In the genomic region with DNA sequence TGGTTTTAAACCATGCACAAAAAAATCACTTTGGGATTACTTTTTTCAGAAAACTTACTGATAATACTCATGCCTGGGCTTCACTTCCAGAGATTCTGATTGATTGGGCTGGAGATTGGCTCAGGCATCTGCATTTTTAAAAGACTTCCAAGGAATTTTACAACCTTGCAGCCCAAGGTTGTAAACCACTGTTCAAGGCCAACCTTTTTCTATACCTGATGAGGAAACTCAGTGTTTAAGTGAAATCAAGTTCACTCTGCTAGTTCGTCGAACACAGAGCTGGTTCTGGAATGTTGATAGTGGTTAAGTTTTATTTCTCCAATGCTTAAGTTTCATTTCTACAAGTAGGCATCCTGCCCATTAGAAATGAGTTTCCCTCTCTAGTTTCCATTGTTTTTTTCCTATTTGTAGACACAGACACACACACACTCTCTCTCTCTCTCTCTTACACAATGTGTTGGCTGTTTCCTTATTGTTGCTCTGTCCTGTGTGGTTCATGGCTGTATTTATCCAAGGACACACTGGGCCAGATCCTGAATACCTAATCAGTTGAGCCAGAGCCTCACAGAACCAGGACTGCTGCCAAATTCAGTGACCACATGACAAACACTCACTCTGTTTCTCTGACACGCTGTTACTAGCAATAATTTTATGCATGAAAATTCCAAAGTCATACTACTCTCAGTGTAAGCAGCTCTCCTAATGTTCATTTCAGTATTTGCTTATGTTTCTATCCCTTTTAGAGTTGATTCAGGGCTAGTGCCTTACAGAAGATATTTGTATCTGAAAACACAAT, we compare ENCODE assay signal across 1 cellular context.
TF ChIP-seq lines count a peak whose summit lies in the region.

No MANE protein-coding gene starts in this region.

TF ChIP-seq in HepG2, 621 proteins besides CTCF, POLR2A, EP300 and RAD21 (continued from another document and continues in another):
- TF ChIP-seq, protein P1, sequence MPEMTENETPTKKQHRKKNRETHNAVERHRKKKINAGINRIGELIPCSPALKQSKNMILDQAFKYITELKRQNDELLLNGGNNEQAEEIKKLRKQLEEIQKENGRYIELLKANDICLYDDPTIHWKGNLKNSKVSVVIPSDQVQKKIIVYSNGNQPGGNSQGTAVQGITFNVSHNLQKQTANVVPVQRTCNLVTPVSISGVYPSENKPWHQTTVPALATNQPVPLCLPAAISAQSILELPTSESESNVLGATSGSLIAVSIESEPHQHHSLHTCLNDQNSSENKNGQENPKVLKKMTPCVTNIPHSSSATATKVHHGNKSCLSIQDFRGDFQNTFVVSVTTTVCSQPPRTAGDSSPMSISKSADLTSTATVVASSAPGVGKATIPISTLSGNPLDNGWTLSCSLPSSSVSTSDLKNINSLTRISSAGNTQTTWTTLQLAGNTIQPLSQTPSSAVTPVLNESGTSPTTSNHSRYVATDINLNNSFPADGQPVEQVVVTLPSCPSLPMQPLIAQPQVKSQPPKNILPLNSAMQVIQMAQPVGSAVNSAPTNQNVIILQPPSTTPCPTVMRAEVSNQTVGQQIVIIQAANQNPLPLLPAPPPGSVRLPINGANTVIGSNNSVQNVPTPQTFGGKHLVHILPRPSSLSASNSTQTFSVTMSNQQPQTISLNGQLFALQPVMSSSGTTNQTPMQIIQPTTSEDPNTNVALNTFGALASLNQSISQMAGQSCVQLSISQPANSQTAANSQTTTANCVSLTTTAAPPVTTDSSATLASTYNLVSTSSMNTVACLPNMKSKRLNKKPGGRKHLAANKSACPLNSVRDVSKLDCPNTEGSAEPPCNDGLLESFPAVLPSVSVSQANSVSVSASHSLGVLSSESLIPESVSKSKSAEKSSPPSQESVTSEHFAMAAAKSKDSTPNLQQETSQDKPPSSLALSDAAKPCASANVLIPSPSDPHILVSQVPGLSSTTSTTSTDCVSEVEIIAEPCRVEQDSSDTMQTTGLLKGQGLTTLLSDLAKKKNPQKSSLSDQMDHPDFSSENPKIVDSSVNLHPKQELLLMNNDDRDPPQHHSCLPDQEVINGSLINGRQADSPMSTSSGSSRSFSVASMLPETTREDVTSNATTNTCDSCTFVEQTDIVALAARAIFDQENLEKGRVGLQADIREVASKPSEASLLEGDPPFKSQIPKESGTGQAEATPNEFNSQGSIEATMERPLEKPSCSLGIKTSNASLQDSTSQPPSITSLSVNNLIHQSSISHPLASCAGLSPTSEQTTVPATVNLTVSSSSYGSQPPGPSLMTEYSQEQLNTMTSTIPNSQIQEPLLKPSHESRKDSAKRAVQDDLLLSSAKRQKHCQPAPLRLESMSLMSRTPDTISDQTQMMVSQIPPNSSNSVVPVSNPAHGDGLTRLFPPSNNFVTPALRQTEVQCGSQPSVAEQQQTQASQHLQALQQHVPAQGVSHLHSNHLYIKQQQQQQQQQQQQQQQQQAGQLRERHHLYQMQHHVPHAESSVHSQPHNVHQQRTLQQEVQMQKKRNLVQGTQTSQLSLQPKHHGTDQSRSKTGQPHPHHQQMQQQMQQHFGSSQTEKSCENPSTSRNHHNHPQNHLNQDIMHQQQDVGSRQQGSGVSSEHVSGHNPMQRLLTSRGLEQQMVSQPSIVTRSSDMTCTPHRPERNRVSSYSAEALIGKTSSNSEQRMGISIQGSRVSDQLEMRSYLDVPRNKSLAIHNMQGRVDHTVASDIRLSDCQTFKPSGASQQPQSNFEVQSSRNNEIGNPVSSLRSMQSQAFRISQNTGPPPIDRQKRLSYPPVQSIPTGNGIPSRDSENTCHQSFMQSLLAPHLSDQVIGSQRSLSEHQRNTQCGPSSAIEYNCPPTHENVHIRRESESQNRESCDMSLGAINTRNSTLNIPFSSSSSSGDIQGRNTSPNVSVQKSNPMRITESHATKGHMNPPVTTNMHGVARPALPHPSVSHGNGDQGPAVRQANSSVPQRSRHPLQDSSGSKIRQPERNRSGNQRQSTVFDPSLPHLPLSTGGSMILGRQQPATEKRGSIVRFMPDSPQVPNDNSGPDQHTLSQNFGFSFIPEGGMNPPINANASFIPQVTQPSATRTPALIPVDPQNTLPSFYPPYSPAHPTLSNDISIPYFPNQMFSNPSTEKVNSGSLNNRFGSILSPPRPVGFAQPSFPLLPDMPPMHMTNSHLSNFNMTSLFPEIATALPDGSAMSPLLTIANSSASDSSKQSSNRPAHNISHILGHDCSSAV (CRISPR knock-in tag; IDR thresholded peaks at IDR 0.05; ENCODE audit: borderline replicate concordance) = no peak
- no peak for TF ChIP-seq NCOA1 (CRISPR knock-in tag; IDR thresholded peaks at IDR 0.05)
- TF ChIP-seq NCOA2 (CRISPR knock-in tag; IDR thresholded peaks at IDR 0.05) = peak; percentile 86
- no peak for TF ChIP-seq ZNF75D (CRISPR knock-in tag; IDR thresholded peaks at IDR 0.05; ENCODE audit: borderline replicate concordance)
- TF ChIP-seq, protein P2, sequence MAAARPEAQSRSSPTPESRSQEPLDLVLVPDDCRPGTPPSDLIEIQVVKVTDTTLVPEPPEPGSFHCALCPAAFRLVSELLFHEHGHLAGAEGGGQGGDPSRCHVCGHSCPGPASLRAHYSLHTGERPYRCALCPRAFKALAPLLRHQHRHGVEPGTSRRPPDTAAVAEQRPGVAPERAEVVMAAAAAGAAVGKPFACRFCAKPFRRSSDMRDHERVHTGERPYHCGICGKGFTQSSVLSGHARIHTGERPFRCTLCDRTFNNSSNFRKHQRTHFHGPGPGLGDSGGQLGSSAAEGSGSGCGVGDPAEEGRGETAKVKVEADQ (CRISPR knock-in tag; IDR thresholded peaks at IDR 0.05; ENCODE audit: borderline replicate concordance) = no peak
- no peak for TF ChIP-seq ZNF556 (CRISPR knock-in tag; IDR thresholded peaks at IDR 0.05; ENCODE audit: borderline replicate concordance)
- no peak for TF ChIP-seq SALL2 (CRISPR knock-in tag; IDR thresholded peaks at IDR 0.05)
- TF ChIP-seq SRSF4 (IDR thresholded peaks at IDR 0.05; ENCODE audit: low read depth, low read length, poor library complexity, severe bottlenecking) = no peak
- TF ChIP-seq ZNF589 (CRISPR knock-in tag; conservative IDR thresholded peaks at IDR 0.05) = no peak
- no peak for TF ChIP-seq ZNF326 (CRISPR knock-in tag; IDR thresholded peaks at IDR 0.05; ENCODE audit: borderline replicate concordance)
- TF ChIP-seq GFI1 (CRISPR knock-in tag; IDR thresholded peaks at IDR 0.05; ENCODE audit: borderline replicate concordance) = peak; percentile 79
- TF ChIP-seq FOXP1 (IDR thresholded peaks at IDR 0.05) = peak; percentile 97
- peak; percentile 98 for TF ChIP-seq FOXP1 (CRISPR knock-in tag; IDR thresholded peaks at IDR 0.05)
- TF ChIP-seq, protein P3, sequence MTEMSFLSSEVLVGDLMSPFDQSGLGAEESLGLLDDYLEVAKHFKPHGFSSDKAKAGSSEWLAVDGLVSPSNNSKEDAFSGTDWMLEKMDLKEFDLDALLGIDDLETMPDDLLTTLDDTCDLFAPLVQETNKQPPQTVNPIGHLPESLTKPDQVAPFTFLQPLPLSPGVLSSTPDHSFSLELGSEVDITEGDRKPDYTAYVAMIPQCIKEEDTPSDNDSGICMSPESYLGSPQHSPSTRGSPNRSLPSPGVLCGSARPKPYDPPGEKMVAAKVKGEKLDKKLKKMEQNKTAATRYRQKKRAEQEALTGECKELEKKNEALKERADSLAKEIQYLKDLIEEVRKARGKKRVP (CRISPR knock-in tag; IDR thresholded peaks at IDR 0.05) = peak in 1 of 2 experiments; percentile 77; a peak in 1 of 4 replicates
- TF ChIP-seq ZSCAN21 (CRISPR knock-in tag; IDR thresholded peaks at IDR 0.05; ENCODE audit: borderline replicate concordance) = no peak
- TF ChIP-seq TBX3 (IDR thresholded peaks at IDR 0.05; ENCODE audit: borderline replicate concordance) = peak; percentile 41; the same call in 1 of the 2 replicates
- 0 out of 2 replicates have a peak, but pooled peaks have one; percentile 22 for TF ChIP-seq ZNF878 (CRISPR knock-in tag; IDR thresholded peaks at IDR 0.05)
- peak; percentile 69 for TF ChIP-seq THAP11 (CRISPR knock-in tag; IDR thresholded peaks at IDR 0.05)
- TF ChIP-seq ADNP (CRISPR knock-in tag; IDR thresholded peaks at IDR 0.05) = no peak
- TF ChIP-seq DPF2 (CRISPR knock-in tag; IDR thresholded peaks at IDR 0.05; ENCODE audit: borderline replicate concordance, low read depth) = peak; percentile 52; the same call in 1 of the 2 replicates
- TF ChIP-seq U2AF2 (IDR thresholded peaks at IDR 0.05; ENCODE audit: low read depth, low read length) = no peak
- TF ChIP-seq ZFX (CRISPR knock-in tag; IDR thresholded peaks at IDR 0.05; ENCODE audit: low read depth) = no peak
- no peak for TF ChIP-seq ZNF207 (IDR thresholded peaks at IDR 0.05; ENCODE audit: borderline replicate concordance)
- TF ChIP-seq AHR (CRISPR knock-in tag; IDR thresholded peaks at IDR 0.05) = no peak
- peak; percentile 72; the same call in 1 of the 2 replicates for TF ChIP-seq ZNF792 (CRISPR knock-in tag; IDR thresholded peaks at IDR 0.05)
- no peak for TF ChIP-seq YY1 (IDR thresholded peaks at IDR 0.05; ENCODE audit: insufficient read depth, insufficient replicate concordance, low read depth, low read length)
- TF ChIP-seq HOXD1 (CRISPR knock-in tag; IDR thresholded peaks at IDR 0.05) = no peak
- TF ChIP-seq, protein P4, sequence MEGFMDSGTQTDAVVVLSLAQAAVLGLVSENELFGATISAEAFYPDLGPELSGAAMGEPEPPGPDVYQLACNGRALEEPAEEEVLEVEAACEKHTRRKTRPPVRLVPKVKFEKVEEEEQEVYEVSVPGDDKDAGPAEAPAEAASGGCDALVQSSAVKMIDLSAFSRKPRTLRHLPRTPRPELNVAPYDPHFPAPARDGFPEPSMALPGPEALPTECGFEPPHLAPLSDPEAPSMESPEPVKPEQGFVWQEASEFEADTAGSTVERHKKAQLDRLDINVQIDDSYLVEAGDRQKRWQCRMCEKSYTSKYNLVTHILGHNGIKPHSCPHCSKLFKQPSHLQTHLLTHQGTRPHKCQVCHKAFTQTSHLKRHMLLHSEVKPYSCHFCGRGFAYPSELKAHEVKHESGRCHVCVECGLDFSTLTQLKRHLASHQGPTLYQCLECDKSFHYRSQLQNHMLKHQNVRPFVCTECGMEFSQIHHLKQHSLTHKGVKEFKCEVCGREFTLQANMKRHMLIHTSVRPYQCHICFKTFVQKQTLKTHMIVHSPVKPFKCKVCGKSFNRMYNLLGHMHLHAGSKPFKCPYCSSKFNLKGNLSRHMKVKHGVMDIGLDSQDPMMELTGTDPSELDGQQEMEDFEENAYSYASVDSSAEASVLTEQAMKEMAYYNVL (CRISPR knock-in tag; IDR thresholded peaks at IDR 0.05; ENCODE audit: borderline replicate concordance) = peak; percentile 56; the same call in 1 of the 2 replicates
- peak; percentile 42; the same call in 1 of the 2 replicates for TF ChIP-seq NR2C2 (CRISPR knock-in tag; IDR thresholded peaks at IDR 0.05; ENCODE audit: borderline replicate concordance)
- 0 out of 2 replicates have a peak, but pooled peaks have one; percentile 50 for TF ChIP-seq CBFB (CRISPR knock-in tag; IDR thresholded peaks at IDR 0.05)
- TF ChIP-seq SCMH1 (CRISPR knock-in tag; IDR thresholded peaks at IDR 0.05; ENCODE audit: borderline replicate concordance) = no peak
- TF ChIP-seq TP53 (CRISPR knock-in tag; conservative IDR thresholded peaks at IDR 0.05) = no peak
- TF ChIP-seq, protein P5, sequence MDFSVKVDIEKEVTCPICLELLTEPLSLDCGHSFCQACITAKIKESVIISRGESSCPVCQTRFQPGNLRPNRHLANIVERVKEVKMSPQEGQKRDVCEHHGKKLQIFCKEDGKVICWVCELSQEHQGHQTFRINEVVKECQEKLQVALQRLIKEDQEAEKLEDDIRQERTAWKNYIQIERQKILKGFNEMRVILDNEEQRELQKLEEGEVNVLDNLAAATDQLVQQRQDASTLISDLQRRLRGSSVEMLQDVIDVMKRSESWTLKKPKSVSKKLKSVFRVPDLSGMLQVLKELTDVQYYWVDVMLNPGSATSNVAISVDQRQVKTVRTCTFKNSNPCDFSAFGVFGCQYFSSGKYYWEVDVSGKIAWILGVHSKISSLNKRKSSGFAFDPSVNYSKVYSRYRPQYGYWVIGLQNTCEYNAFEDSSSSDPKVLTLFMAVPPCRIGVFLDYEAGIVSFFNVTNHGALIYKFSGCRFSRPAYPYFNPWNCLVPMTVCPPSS (IDR thresholded peaks at IDR 0.05) = no peak
- no peak for TF ChIP-seq EED (CRISPR knock-in tag; IDR thresholded peaks at IDR 0.05)
- TF ChIP-seq FOSL2 (CRISPR knock-in tag; IDR thresholded peaks at IDR 0.05) = peak; percentile 76
- peak; percentile 94 for TF ChIP-seq CEBPG (CRISPR knock-in tag; IDR thresholded peaks at IDR 0.05)
- TF ChIP-seq ZSCAN25 (CRISPR knock-in tag; IDR thresholded peaks at IDR 0.05) = no peak
- peak; percentile 44; the same call in 1 of the 2 replicates for TF ChIP-seq POGZ (CRISPR knock-in tag; IDR thresholded peaks at IDR 0.05)
- TF ChIP-seq SOX6 (IDR thresholded peaks at IDR 0.05) = no peak; the same call in 1 of the 2 replicates
- peak; percentile 100 for TF ChIP-seq SOX6 (CRISPR knock-in tag; IDR thresholded peaks at IDR 0.05)
- TF ChIP-seq FOXM1 (CRISPR knock-in tag; IDR thresholded peaks at IDR 0.05) = no peak
- TF ChIP-seq, protein P6, sequence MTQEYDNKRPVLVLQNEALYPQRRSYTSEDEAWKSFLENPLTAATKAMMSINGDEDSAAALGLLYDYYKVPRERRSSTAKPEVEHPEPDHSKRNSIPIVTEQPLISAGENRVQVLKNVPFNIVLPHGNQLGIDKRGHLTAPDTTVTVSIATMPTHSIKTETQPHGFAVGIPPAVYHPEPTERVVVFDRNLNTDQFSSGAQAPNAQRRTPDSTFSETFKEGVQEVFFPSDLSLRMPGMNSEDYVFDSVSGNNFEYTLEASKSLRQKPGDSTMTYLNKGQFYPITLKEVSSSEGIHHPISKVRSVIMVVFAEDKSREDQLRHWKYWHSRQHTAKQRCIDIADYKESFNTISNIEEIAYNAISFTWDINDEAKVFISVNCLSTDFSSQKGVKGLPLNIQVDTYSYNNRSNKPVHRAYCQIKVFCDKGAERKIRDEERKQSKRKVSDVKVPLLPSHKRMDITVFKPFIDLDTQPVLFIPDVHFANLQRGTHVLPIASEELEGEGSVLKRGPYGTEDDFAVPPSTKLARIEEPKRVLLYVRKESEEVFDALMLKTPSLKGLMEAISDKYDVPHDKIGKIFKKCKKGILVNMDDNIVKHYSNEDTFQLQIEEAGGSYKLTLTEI (CRISPR knock-in tag; conservative IDR thresholded peaks at IDR 0.05) = no peak
- TF ChIP-seq ASH2L (IDR thresholded peaks at IDR 0.05; ENCODE audit: insufficient read length, low read depth, low read length) = peak; percentile 49
- TF ChIP-seq PHF20 (CRISPR knock-in tag; IDR thresholded peaks at IDR 0.05) = 0 out of 2 replicates have a peak, but pooled peaks have one; percentile 28
- TF ChIP-seq NONO (IDR thresholded peaks at IDR 0.05) = no peak
- TF ChIP-seq NONO (CRISPR knock-in tag; conservative IDR thresholded peaks at IDR 0.05) = peak; percentile 72
- TF ChIP-seq, protein P7, sequence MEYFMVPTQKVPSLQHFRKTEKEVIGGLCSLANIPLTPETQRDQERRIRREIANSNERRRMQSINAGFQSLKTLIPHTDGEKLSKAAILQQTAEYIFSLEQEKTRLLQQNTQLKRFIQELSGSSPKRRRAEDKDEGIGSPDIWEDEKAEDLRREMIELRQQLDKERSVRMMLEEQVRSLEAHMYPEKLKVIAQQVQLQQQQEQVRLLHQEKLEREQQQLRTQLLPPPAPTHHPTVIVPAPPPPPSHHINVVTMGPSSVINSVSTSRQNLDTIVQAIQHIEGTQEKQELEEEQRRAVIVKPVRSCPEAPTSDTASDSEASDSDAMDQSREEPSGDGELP (IDR thresholded peaks at IDR 0.05; ENCODE audit: borderline replicate concordance, low read depth) = peak; percentile 62; the same call in 1 of the 2 replicates
- no peak for TF ChIP-seq ZSCAN29 (CRISPR knock-in tag; conservative IDR thresholded peaks at IDR 0.05)
- TF ChIP-seq, protein P8, sequence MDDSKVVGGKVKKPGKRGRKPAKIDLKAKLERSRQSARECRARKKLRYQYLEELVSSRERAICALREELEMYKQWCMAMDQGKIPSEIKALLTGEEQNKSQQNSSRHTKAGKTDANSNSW (CRISPR knock-in tag; IDR thresholded peaks at IDR 0.05; ENCODE audit: borderline replicate concordance) = no peak
- TF ChIP-seq SOX5 (CRISPR knock-in tag; IDR thresholded peaks at IDR 0.05; ENCODE audit: borderline replicate concordance) = peak; percentile 100
- 0 out of 2 replicates have a peak, but pooled peaks have one; percentile 57 for TF ChIP-seq REPIN1 (CRISPR knock-in tag; IDR thresholded peaks at IDR 0.05; ENCODE audit: borderline replicate concordance, low read depth)
